ENCODE assay signal across 26 cellular contexts in the genomic region with DNA sequence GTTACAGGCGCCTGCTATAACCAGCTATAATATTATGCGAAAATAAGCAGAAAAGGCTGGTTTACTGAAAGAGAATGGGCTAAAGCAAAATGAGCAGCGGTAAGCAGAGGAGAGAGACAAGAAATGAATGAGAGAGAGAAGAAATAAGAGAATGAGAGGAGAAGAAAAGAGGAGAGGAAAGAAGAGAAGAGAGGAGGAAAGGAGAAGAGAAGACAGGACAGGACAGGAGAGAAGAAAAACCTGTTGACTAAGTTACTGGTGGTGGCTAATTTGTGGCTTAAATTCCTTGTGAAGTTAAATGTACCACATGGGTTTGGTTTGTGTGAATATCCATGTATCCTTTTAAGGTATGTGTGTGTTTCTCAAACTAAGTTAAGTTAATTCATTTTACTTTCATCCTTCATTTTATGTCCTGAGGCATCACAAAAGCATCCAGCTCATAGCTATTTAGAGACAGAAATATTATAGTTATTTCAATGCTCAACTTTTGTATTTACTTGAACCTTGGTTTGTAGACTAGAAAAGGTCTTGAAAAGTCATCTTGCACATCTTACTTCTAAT. TPM values are rescaled to one million over a fixed set of nuclear protein-coding genes. Genes with fewer than 3 reads are reported as not detected.
DNase-seq lines count a peak whose midpoint lies in the region; ATAC-seq and TF ChIP-seq lines count a peak whose summit lies in the region.
"Had no signal": no experiment of that assay in that cellular context is flagged by ENCODE, and none has a peak within 500 bp of the region (broad histone marks: within the 10 kb centered on the region; RNA-seq: fewer than 3 reads in every experiment).

No MANE protein-coding gene starts in this region.

- H2AFZ ChIP-seq in osteoblast (ENCODE audit: low read length) = no peak overlapping the region

- H3K27ac Mint-ChIP-seq in activated CD8-positive, alpha-beta T cell treated with anti-CD3 and anti-CD28 coated beads for 36 hours = no peak overlapping the region
- H3K27ac Mint-ChIP-seq in activated CD8-positive, alpha-beta T cell treated with anti-CD3 and anti-CD28 coated beads, Interleukin-2, amount 10 ng/mL, durations not matched to agents 7 days and 5 days = no peak overlapping the region
- H3K27ac Mint-ChIP-seq in brain (peak overlapping the region in 3 of 5 experiments; percentile 18 to 94 (median 30)), WTC11 (no peak overlapping the region)
- H3K27ac Mint-ChIP-seq: activated naive CD4-positive, alpha-beta T cell treated with anti-CD3 and anti-CD28 coated beads for 36 hours; stimulated activated memory B cell treated with anti-CD40 and anti-IgM and Interleukin-4, amounts not matched to agents 10 μg/mL and 1 μg/mL and 100 μg/mL, for 72 hours had no signal

- DNase-seq in activated CD8-positive, alpha-beta T cell treated with anti-CD3 and anti-CD28 coated beads for 36 hours = no peak
- DNase-seq in activated CD8-positive, alpha-beta T cell treated with anti-CD3 and anti-CD28 coated beads, Interleukin-2, amount 10 ng/mL, durations not matched to agents 7 days and 5 days = no peak
- no peak for DNase-seq in osteoblast (ENCODE audit: insufficient read length, low spot score, missing footprints)
- no peak for DNase-seq in NCI-H1048 (lab: John Stamatoyannopoulos, UW)
- DNase-seq in retina = no peak
- DNase-seq in WTC11 (ENCODE audit: low spot score) = no peak
- DNase-seq: 8988T; activated CD4-positive, alpha-beta T cell treated with anti-CD3 and anti-CD28 coated beads for 48 hours; activated naive CD4-positive, alpha-beta T cell treated with anti-CD3 and anti-CD28 coated beads for 36 hours; amygdala; BE2C; caudate nucleus; GF-D8; GOT3; head of caudate nucleus; mammary epithelial cell; NCI-H1105; NCI-H2029; NCI-H69; spleen; stimulated activated CD4-positive, alpha-beta T cell treated with anti-CD3 and anti-CD28 coated beads, Interleukin-4, amount 100 ng/mL, for 1 hour; T-helper 2 cell had no signal

- H3K4me1 ChIP-seq in osteoblast (ENCODE audit: insufficient read depth, low read length) = peaks cover 61% of the 10 kb centered on the region

- H3K4me2 ChIP-seq in osteoblast (ENCODE audit: insufficient read depth, low read length) = peak overlapping the region; percentile 95

- no peaks in the 10 kb centered on the region for H3K36me3 Mint-ChIP-seq in activated CD8-positive, alpha-beta T cell treated with anti-CD3 and anti-CD28 coated beads for 36 hours (ENCODE audit: low read depth)
- H3K36me3 Mint-ChIP-seq in activated CD8-positive, alpha-beta T cell treated with anti-CD3 and anti-CD28 coated beads, Interleukin-2, amount 10 ng/mL, durations not matched to agents 7 days and 5 days (ENCODE audit: low read depth) = no peaks in the 10 kb centered on the region
- H3K36me3 Mint-ChIP-seq in brain (no peaks in the 10 kb centered on the region), WTC11 (no peaks in the 10 kb centered on the region)
- H3K36me3 Mint-ChIP-seq: stimulated activated memory B cell treated with anti-CD40 and anti-IgM and Interleukin-4, amounts not matched to agents 10 μg/mL and 1 μg/mL and 100 μg/mL, for 72 hours had no signal

- no peaks in the 10 kb centered on the region for H3K36me3 ChIP-seq in osteoblast (ENCODE audit: insufficient read depth, low read length)
- H3K36me3 ChIP-seq: BE2C, spleen, thoracic aorta had no signal

- peaks cover 2% of the 10 kb centered on the region for H3K4me1 Mint-ChIP-seq in activated CD8-positive, alpha-beta T cell treated with anti-CD3 and anti-CD28 coated beads for 36 hours (ENCODE audit: low read depth)
- H3K4me1 Mint-ChIP-seq in activated CD8-positive, alpha-beta T cell treated with anti-CD3 and anti-CD28 coated beads, Interleukin-2, amount 10 ng/mL, durations not matched to agents 7 days and 5 days (ENCODE audit: low read depth) = no peaks in the 10 kb centered on the region
- H3K4me1 Mint-ChIP-seq in brain (peaks cover 64% of the 10 kb centered on the region), WTC11 (peaks cover 21% of the 10 kb centered on the region)
- H3K4me1 Mint-ChIP-seq: stimulated activated memory B cell treated with anti-CD40 and anti-IgM and Interleukin-4, amounts not matched to agents 10 μg/mL and 1 μg/mL and 100 μg/mL, for 72 hours had no signal

- intact Hi-C loops in activated CD8-positive, alpha-beta T cell treated with anti-CD3 and anti-CD28 coated beads for 36 hours (cut with micrococcal nuclease) = no loop called here

- POLR2A ChIA-PET in activated CD8-positive, alpha-beta T cell treated with anti-CD3 and anti-CD28 coated beads for 36 hours (lab: Charles Lee) = no interaction called here
- POLR2A ChIA-PET in activated CD8-positive, alpha-beta T cell treated with anti-CD3 and anti-CD28 coated beads, Interleukin-2, amount 10 ng/mL, durations not matched to agents 7 days and 5 days (lab: Charles Lee) = no interaction called here
- POLR2A ChIA-PET in WTC11 (lab: Charles Lee) = no interaction called here

- no peak for ATAC-seq in activated CD8-positive, alpha-beta T cell treated with anti-CD3 and anti-CD28 coated beads for 36 hours
- ATAC-seq in activated CD8-positive, alpha-beta T cell treated with anti-CD3 and anti-CD28 coated beads, Interleukin-2, amount 10 ng/mL, durations not matched to agents 7 days and 5 days = no peak
- ATAC-seq in GM19324 (IDR thresholded peaks at IDR 0.05; ENCODE audit: low FRiP score, unreplicated experiment) (no peak), WTC11 (no peak)
- ATAC-seq: stimulated activated memory B cell treated with anti-CD40 and anti-IgM and Interleukin-4, amounts not matched to agents 10 μg/mL and 1 μg/mL and 100 μg/mL, for 72 hours had no signal

- peaks cover 4% of the 10 kb centered on the region for H4K20me1 ChIP-seq in osteoblast (ENCODE audit: insufficient read depth, low read length)

- H3K9me3 Mint-ChIP-seq in activated CD8-positive, alpha-beta T cell treated with anti-CD3 and anti-CD28 coated beads for 36 hours = no peaks in the 10 kb centered on the region
- no peaks in the 10 kb centered on the region for H3K9me3 Mint-ChIP-seq in activated CD8-positive, alpha-beta T cell treated with anti-CD3 and anti-CD28 coated beads, Interleukin-2, amount 10 ng/mL, durations not matched to agents 7 days and 5 days (ENCODE audit: insufficient read depth)
- H3K9me3 Mint-ChIP-seq in brain = no peaks in the 10 kb centered on the region
- H3K9me3 Mint-ChIP-seq in WTC11 = no peaks in the 10 kb centered on the region
- H3K9me3 Mint-ChIP-seq: activated naive CD4-positive, alpha-beta T cell treated with anti-CD3 and anti-CD28 coated beads for 36 hours; stimulated activated memory B cell treated with anti-CD40 and anti-IgM and Interleukin-4, amounts not matched to agents 10 μg/mL and 1 μg/mL and 100 μg/mL, for 72 hours had no signal

- peak; percentile 13 for TF ChIP-seq CTCF in activated CD8-positive, alpha-beta T cell treated with anti-CD3 and anti-CD28 coated beads for 36 hours (IDR thresholded peaks at IDR 0.05)
- no peak for TF ChIP-seq CTCF in brain (conservative IDR thresholded peaks at IDR 0.05)
- no peak for TF ChIP-seq CTCF in osteoblast (IDR thresholded peaks at IDR 0.05; ENCODE audit: extremely low read depth, low read depth, low read length)
- no peak for TF ChIP-seq CTCF in WTC11 (IDR thresholded peaks at IDR 0.05)

- H3K4me3 Mint-ChIP-seq in activated CD8-positive, alpha-beta T cell treated with anti-CD3 and anti-CD28 coated beads for 36 hours = no peak overlapping the region
- no peak overlapping the region for H3K4me3 Mint-ChIP-seq in activated CD8-positive, alpha-beta T cell treated with anti-CD3 and anti-CD28 coated beads, Interleukin-2, amount 10 ng/mL, durations not matched to agents 7 days and 5 days
- peak overlapping the region in 1 of 5 experiments; percentile 21 for H3K4me3 Mint-ChIP-seq in brain
- H3K4me3 Mint-ChIP-seq in WTC11 = no peak overlapping the region
- H3K4me3 Mint-ChIP-seq: activated naive CD4-positive, alpha-beta T cell treated with anti-CD3 and anti-CD28 coated beads for 36 hours; stimulated activated memory B cell treated with anti-CD40 and anti-IgM and Interleukin-4, amounts not matched to agents 10 μg/mL and 1 μg/mL and 100 μg/mL, for 72 hours had no signal

- H3K79me2 ChIP-seq in osteoblast (ENCODE audit: insufficient read depth, low read length) = peaks cover 16% of the 10 kb centered on the region

- H3K27me3 ChIP-seq in osteoblast (ENCODE audit: insufficient read depth, low read length) = no peaks in the 10 kb centered on the region
- H3K27me3 ChIP-seq: BE2C, spleen had no signal

- CTCF ChIA-PET in activated CD8-positive, alpha-beta T cell treated with anti-CD3 and anti-CD28 coated beads for 36 hours (lab: Charles Lee) = interaction anchor here (0.7 to 2.1 kb wide), 3 partner anchors 13 to 715 kb away, joined by 3 to 7 read pairs (median 3); no protein-coding TSS in a partner anchor
- CTCF ChIA-PET in activated CD8-positive, alpha-beta T cell treated with anti-CD3 and anti-CD28 coated beads, Interleukin-2, amount 10 ng/mL, durations not matched to agents 7 days and 5 days (lab: Charles Lee) = interaction anchor here (0.6 to 1.3 kb wide), 2 partner anchors 59 to 490 kb away, joined by 3 read pairs; no protein-coding TSS in a partner anchor
- CTCF ChIA-PET in WTC11 (lab: Charles Lee) = interaction anchor here (1.4 kb wide), 1 partner anchor 171 kb away, joined by 4 read pairs; no protein-coding TSS in a partner anchor

- H3K27ac ChIP-seq in osteoblast (ENCODE audit: low read depth, low read length) = peak overlapping the region; percentile 96
- H3K27ac ChIP-seq: spleen had no signal

- H3K9me3 ChIP-seq in osteoblast (ENCODE audit: low read depth, low read length) = no peaks in the 10 kb centered on the region
- H3K9me3 ChIP-seq: BE2C, spleen, thoracic aorta had no signal

- peaks cover 5% of the 10 kb centered on the region for H3K27me3 Mint-ChIP-seq in activated CD8-positive, alpha-beta T cell treated with anti-CD3 and anti-CD28 coated beads for 36 hours
- peaks cover 5% of the 10 kb centered on the region for H3K27me3 Mint-ChIP-seq in activated CD8-positive, alpha-beta T cell treated with anti-CD3 and anti-CD28 coated beads, Interleukin-2, amount 10 ng/mL, durations not matched to agents 7 days and 5 days (ENCODE audit: low read depth)
- no peaks in the 10 kb centered on the region for H3K27me3 Mint-ChIP-seq in brain
- H3K27me3 Mint-ChIP-seq in WTC11 (ENCODE audit: low read depth) = no peaks in the 10 kb centered on the region

- no peak overlapping the region for H3K4me3 ChIP-seq in osteoblast (ENCODE audit: insufficient read depth, low read length)
- H3K4me3 ChIP-seq: spleen, thoracic aorta had no signal

TF ChIP-seq in WTC11, 78 proteins besides CTCF, POLR2A, EP300 and RAD21 (continues in another document):
- TF ChIP-seq SMAD4 (CRISPR knock-in tag; IDR thresholded peaks at IDR 0.05) (no peak), EMX1 (CRISPR knock-in tag; IDR thresholded peaks at IDR 0.05) (no peak)

RNA-seq across cellular contexts. Expression of a gene that starts 3.1 kb away (rescaled TPM):
- under 1 TPM; 0.31 to 0.45 TPM for total RNA-seq in activated CD8-positive, alpha-beta T cell treated with anti-CD3 and anti-CD28 coated beads for 36 hours
- under 1 TPM; 0.08 TPM for total RNA-seq in activated CD8-positive, alpha-beta T cell treated with anti-CD3 and anti-CD28 coated beads, Interleukin-2, amount 10 ng/mL, durations not matched to agents 7 days and 5 days
- 2.7 TPM for polyA plus RNA-seq in brain (ENCODE audit: insufficient read depth, low read depth, low replicate concordance)
- 363 and 384 TPM in 2 replicates for total RNA-seq in osteoblast
- total RNA-seq in WTC11 (2021) = 0.34 to 0.85 TPM (median 0.46 TPM) in 3 replicates

Comparison
In these comparisons a context has a peak if more than half of its experiments do, and no peak if none do; other contexts are left out.
1. H3K27ac Mint-ChIP-seq: peak in brain (3 of 5); none in activated CD8-positive, alpha-beta T cell treated with anti-CD3 and anti-CD28 coated beads for 36 hours (single experiment), activated CD8-positive, alpha-beta T cell treated with anti-CD3 and anti-CD28 coated beads, Interleukin-2, amount 10 ng/mL, durations not matched to agents 7 days and 5 days (single experiment) and WTC11 (single experiment).
2. RNA of a gene that starts 3.1 kb away (total RNA-seq): 363 to 384 TPM in osteoblast; 0.34 to 0.85 TPM in WTC11, 0.31 to 0.45 TPM in activated CD8-positive, alpha-beta T cell treated with anti-CD3 and anti-CD28 coated beads for 36 hours and 0.08 TPM in activated CD8-positive, alpha-beta T cell treated with anti-CD3 and anti-CD28 coated beads, Interleukin-2, amount 10 ng/mL, durations not matched to agents 7 days and 5 days; every median in the first group is over 100 times any median in the second.